ENCODE assay signal across 1 cellular context in the genomic region with DNA sequence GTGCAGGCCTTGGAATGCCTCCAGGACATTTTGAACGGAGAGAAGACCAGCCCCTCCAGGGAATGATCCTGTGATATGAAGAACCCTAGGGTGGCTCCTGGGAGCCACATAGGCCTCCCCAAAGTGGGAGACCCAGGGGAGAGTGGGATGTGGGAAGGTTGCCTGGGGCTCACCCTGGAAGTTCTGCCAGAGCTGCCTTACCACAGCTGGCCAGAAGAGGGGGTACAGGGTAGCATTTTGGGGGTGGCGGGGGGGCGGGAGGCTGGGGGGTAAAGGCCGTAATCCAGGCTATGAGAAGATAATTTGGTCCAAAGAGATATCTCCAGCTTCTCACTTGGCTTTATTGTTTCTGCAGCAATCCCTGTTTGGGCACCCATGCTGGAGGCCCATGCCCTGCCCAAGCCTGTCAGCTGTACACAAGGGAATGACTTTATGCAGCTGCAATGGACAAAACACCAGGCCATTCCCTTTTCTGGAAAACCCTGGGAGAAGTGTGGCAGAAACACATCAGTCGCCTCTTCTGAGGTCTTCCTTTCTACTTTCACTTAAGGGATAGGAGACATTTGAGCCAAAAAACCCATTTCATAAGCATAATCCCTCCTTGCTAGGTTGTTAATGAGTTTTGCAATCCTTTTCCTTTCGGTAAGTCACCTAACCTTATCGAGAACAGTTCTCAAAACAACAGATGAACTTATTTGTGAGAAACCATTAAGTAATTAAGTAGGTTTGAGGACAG.
TF ChIP-seq lines count a peak whose summit lies in the region.

No MANE protein-coding gene starts in this region.

TF ChIP-seq in WTC11, 78 proteins besides CTCF, POLR2A, EP300 and RAD21 (continued from another document):
- TF ChIP-seq PRDM15 (CRISPR knock-in tag; IDR thresholded peaks at IDR 0.05) (no peak), ZNF138 (CRISPR knock-in tag; conservative IDR thresholded peaks at IDR 0.05) (no peak), FOXJ3 (CRISPR knock-in tag; IDR thresholded peaks at IDR 0.05; ENCODE audit: borderline replicate concordance) (no peak), NFATC4 (CRISPR knock-in tag; IDR thresholded peaks at IDR 0.05) (no peak)
